Comparison of ENCODE assay signal across 18 cellular contexts in the genomic region with DNA sequence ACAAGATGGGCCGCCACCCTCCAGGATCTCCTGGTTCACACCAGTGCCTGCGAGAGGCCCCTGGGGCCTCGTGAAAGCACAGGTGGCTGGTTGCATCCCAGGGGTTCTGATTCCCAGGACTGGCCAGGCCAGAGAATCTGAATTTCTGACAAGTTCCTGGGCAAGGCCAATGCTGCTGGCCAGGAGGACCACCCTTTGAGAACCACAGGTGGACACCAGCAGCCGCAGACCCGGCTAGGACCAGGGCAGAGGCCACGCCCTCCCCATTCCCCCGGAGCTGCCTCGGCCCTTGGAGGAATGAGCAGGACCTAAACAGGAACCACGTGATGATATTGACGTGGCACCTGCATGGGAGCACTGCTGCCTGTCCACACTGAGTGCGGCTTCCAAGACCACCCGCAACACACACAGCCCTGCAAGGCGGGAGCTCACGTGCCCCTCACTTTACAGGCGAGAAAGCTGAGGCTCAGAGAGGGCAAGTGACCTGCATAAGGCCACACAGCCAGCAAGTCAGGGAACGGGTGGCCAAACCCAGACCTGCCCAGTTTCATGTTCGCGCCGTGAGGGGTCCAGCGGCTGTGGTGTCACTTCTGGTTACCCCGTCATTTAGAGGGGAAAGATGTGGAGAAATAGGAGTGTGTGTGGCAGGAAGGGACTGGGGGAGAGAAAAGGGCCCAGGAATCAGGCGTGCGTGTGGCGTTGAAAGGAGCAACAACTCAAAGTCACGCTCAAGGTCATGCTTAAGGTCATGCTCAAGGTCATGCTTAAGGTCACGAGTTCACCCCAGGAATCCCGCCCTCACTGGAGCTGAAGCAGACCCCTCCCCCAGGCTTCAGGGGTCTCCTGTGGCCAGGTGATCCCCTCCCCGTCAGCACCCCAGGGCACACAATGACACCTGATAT.
A peak's percentile ranks its signal among the peaks of the same experiment; 100 is the strongest.
DNase-seq lines count a peak whose midpoint lies in the region; ATAC-seq, FAIRE-seq and TF ChIP-seq lines count a peak whose summit lies in the region.
"Had no signal": no experiment of that assay in that cellular context is flagged by ENCODE, and none has a peak within 500 bp of the region (broad histone marks: within the 10 kb centered on the region; RNA-seq: fewer than 3 reads in every experiment).

No MANE protein-coding gene starts in this region.

- H3K27ac ChIP-seq in HUES48 (ENCODE audit: low read depth, low read length) (no peak overlapping the region), kidney (ENCODE audit: low read depth in 2 of 2, low read length in 2 of 2) (peak overlapping the region in 1 of 2 donors; percentile 22), rectal smooth muscle tissue (ENCODE audit: low read depth, low read length) (no peak overlapping the region)

- TF ChIP-seq CTCF in CD14-positive monocyte (IDR thresholded peaks at IDR 0.05) (no peak), kidney (IDR thresholded peaks at IDR 0.05; ENCODE audit: borderline replicate concordance, extremely low read depth, insufficient read depth) (no peak)

- no peak overlapping the region for H3K4me3 ChIP-seq in HUES48 (ENCODE audit: low read depth, low read length)
- H3K4me3 ChIP-seq in kidney (ENCODE audit: low read length in 2 of 2) = peak overlapping the region in 1 of 2 donors; percentile 69
- H3K4me3 ChIP-seq in rectal smooth muscle tissue (ENCODE audit: low read length) = peak overlapping the region; percentile 9

- H3K4me3 Mint-ChIP-seq in CD14-positive monocyte = peak overlapping the region; percentile 90 to 98
- no peak overlapping the region for H3K4me3 Mint-ChIP-seq in effector memory CD8-positive, alpha-beta T cell
- H3K4me3 Mint-ChIP-seq: activated CD8-positive, alpha-beta T cell treated with anti-CD3 and anti-CD28 coated beads for 36 hours; nephron progenitor cell had no signal

- H3K9ac ChIP-seq in HUES48 (ENCODE audit: low read depth, low read length) = peak overlapping the region; percentile 31; the same call in 1 of the 2 replicates
- H3K9ac ChIP-seq in kidney (ENCODE audit: low read length in 2 of 2) = peak overlapping the region in 1 of 2 donors; percentile 36
- H3K9ac ChIP-seq in rectal smooth muscle tissue (ENCODE audit: low read length) = no peak overlapping the region

- no peaks in the 10 kb centered on the region for H3K9me3 Mint-ChIP-seq in CD14-positive monocyte
- no peaks in the 10 kb centered on the region for H3K9me3 Mint-ChIP-seq in effector memory CD8-positive, alpha-beta T cell
- H3K9me3 Mint-ChIP-seq: activated CD8-positive, alpha-beta T cell treated with anti-CD3 and anti-CD28 coated beads for 36 hours; nephron progenitor cell had no signal

- H3K27me3 ChIP-seq in HUES48 (ENCODE audit: control insufficient read depth, insufficient read depth, low read length) (no peaks in the 10 kb centered on the region), rectal smooth muscle tissue (ENCODE audit: control insufficient read depth, insufficient read depth, low read length) (no peaks in the 10 kb centered on the region)
- H3K27me3 ChIP-seq: thyroid gland had no signal

- H3K9me3 ChIP-seq in HUES48 (ENCODE audit: control insufficient read depth, insufficient read depth, low read length) (no peaks in the 10 kb centered on the region), kidney (ENCODE audit: control insufficient read depth in 1 of 2, low read length in 2 of 2) (no peaks in the 10 kb centered on the region)
- H3K9me3 ChIP-seq: thyroid gland had no signal

- DNase-seq in CD14-positive monocyte (ENCODE audit: low spot score) (no peak), kidney (peak; percentile 53), AG08395 (ENCODE audit: low spot score) (no peak), NCI-H2029 treated with DMSO at 0.1 percent for 48 hours (lab: John Stamatoyannopoulos, UW) (no peak)
- no peak for DNase-seq in effector memory CD8-positive, alpha-beta T cell
- DNase-seq: activated CD8-positive, alpha-beta T cell treated with anti-CD3 and anti-CD28 coated beads for 36 hours; activated gamma-delta T cell; cortex of kidney; DMS79 treated with DMSO at 0.1 percent for 48 hours; KBM-7; nephron progenitor cell; stimulated activated CD4-positive, alpha-beta T cell treated with anti-CD3 and anti-CD28 coated beads, Interleukin-4, amount 100 ng/mL, for 4 hours; thyroid gland had no signal

- ATAC-seq in HG03442 (IDR thresholded peaks at IDR 0.05; ENCODE audit: unreplicated experiment) = no peak
- no peak for ATAC-seq in effector memory CD8-positive, alpha-beta T cell (replicated peaks)
- ATAC-seq: activated CD8-positive, alpha-beta T cell treated with anti-CD3 and anti-CD28 coated beads for 36 hours; Panc1 had no signal

- FAIRE-seq in kidney (lab: Jason Lieb, UNC) = no peak
- FAIRE-seq: astrocyte had no signal

- H3K36me3 ChIP-seq in HUES48 (ENCODE audit: control insufficient read depth, insufficient read depth, low read length) = no peaks in the 10 kb centered on the region
- peaks cover 0 to 3% of the 10 kb centered on the region in 2 donors for H3K36me3 ChIP-seq in kidney (ENCODE audit: control insufficient read depth in 1 of 2, insufficient read depth in 2 of 2, low read length in 2 of 2)
- no peaks in the 10 kb centered on the region for H3K36me3 ChIP-seq in rectal smooth muscle tissue (ENCODE audit: control insufficient read depth, insufficient read depth, low read length)
- H3K36me3 ChIP-seq: thyroid gland had no signal

- intact Hi-C loops in CD14-positive monocyte (cut with micrococcal nuclease) (no loop called here), kidney (cut with DNase I) (no loop called here)

- peaks cover 0 to under 1% (median 0%) of the 10 kb centered on the region in 3 donors for H3K27me3 Mint-ChIP-seq in CD14-positive monocyte (ENCODE audit: low read depth in 3 of 3)
- no peaks in the 10 kb centered on the region for H3K27me3 Mint-ChIP-seq in effector memory CD8-positive, alpha-beta T cell
- H3K27me3 Mint-ChIP-seq: activated CD8-positive, alpha-beta T cell treated with anti-CD3 and anti-CD28 coated beads for 36 hours had no signal

- H3K4me1 ChIP-seq in HUES48 (ENCODE audit: control insufficient read depth, insufficient read depth, low read length) = peaks cover 23% of the 10 kb centered on the region
- H3K4me1 ChIP-seq in kidney (ENCODE audit: control insufficient read depth in 1 of 2, insufficient read depth in 1 of 2, low read depth in 1 of 2, low read length in 2 of 2) = peaks cover 0 to 8% of the 10 kb centered on the region in 2 donors
- H3K4me1 ChIP-seq in rectal smooth muscle tissue (ENCODE audit: control insufficient read depth, insufficient read depth, low read length) = no peaks in the 10 kb centered on the region

- H3K36me3 Mint-ChIP-seq in CD14-positive monocyte = peaks cover 17 to 27% of the 10 kb centered on the region in 2 donors
- H3K36me3 Mint-ChIP-seq in effector memory CD8-positive, alpha-beta T cell (ENCODE audit: insufficient read depth) = no peaks in the 10 kb centered on the region

- H3K27ac Mint-ChIP-seq in CD14-positive monocyte = peak overlapping the region in 1 of 7 donors; percentile 36
- H3K27ac Mint-ChIP-seq in effector memory CD8-positive, alpha-beta T cell = no peak overlapping the region
- H3K27ac Mint-ChIP-seq: activated CD8-positive, alpha-beta T cell treated with anti-CD3 and anti-CD28 coated beads for 36 hours; nephron progenitor cell had no signal

- H3K4me1 Mint-ChIP-seq in CD14-positive monocyte = peaks cover 22% of the 10 kb centered on the region
- peaks cover 0 to 2% of the 10 kb centered on the region in 2 donors for H3K4me1 Mint-ChIP-seq in effector memory CD8-positive, alpha-beta T cell (ENCODE audit: low read depth in 2 of 2)

Comparison
In these comparisons a context has a peak if more than half of its experiments do, and no peak if none do; other contexts are left out.
1. H3K4me3 Mint-ChIP-seq: peak in CD14-positive monocyte (2 of 2); none in effector memory CD8-positive, alpha-beta T cell (0 of 2).